22 cellular contexts compared by ENCODE assay signal in genomic region chr20:58545565-58546195, GRCh38. TPM values are rescaled to one million over a fixed set of nuclear protein-coding genes. Genes with fewer than 3 reads are reported as not detected.
DNase-seq lines count a peak whose midpoint lies in the region; FAIRE-seq and TF ChIP-seq lines count a peak whose summit lies in the region.
"Had no signal": no experiment of that assay in that cellular context is flagged by ENCODE, and none has a peak within 500 bp of the region (broad histone marks: within the 10 kb centered on the region; RNA-seq: fewer than 3 reads in every experiment).

No MANE protein-coding gene starts in this region.

- H2AFZ ChIP-seq in endothelial cell of umbilical vein (ENCODE audit: low read depth, low read length) = peak overlapping the region; percentile 23

- H3K27me3 Mint-ChIP-seq in MCF 10A (ENCODE audit: insufficient read depth, unreplicated experiment) (no peaks in the 10 kb centered on the region), type B pancreatic cell (peaks cover 33% of the 10 kb centered on the region), endothelial cell (ENCODE audit: unreplicated experiment) (peaks cover 1% of the 10 kb centered on the region)

- H3K4me2 ChIP-seq in endothelial cell of umbilical vein (ENCODE audit: insufficient read depth, low read length) = no peak overlapping the region

- in situ Hi-C loops in transverse colon (cut with MboI; ENCODE audit: low pct_ligation_motif_present in 1 of 4, low pct_unique_long_range_greater_than_20kb in 1 of 4, low sequenced_read_pairs in 3 of 4) = no loop called here

- no peaks in the 10 kb centered on the region for H3K79me2 ChIP-seq in endothelial cell of umbilical vein (ENCODE audit: control insufficient read depth, insufficient read depth, low read length)

- H3K27ac ChIP-seq in breast epithelium (no peak overlapping the region), endothelial cell of umbilical vein (ENCODE audit: insufficient read depth, low read depth, low read length) (no peak overlapping the region), transverse colon (no peak overlapping the region)
- H3K27ac ChIP-seq: SK-N-MC had no signal

- intact Hi-C loops in breast epithelium (cut with DNase I; ENCODE audit: low total_unique reads) (no loop called here), MCF 10A (cut with micrococcal nuclease) (no loop called here), endothelial cell of umbilical vein (cut with micrococcal nuclease) (no loop called here), transverse colon (cut with DNase I; ENCODE audit: low total_unique reads) (no loop called here)

- H3K4me3 ChIP-seq in breast epithelium (no peak overlapping the region), endothelial cell of umbilical vein (replicated peaks in 1 of 3; ENCODE audit: insufficient read depth in 1 of 3, low read depth in 1 of 3, low read length in 3 of 3) (no peak overlapping the region), transverse colon (no peak overlapping the region)
- H3K4me3 ChIP-seq: SK-N-MC had no signal

- H3K27ac Mint-ChIP-seq in MCF 10A (ENCODE audit: low read depth, unreplicated experiment) (no peak overlapping the region), type B pancreatic cell (no peak overlapping the region), endothelial cell (ENCODE audit: unreplicated experiment) (no peak overlapping the region)
- H3K27ac Mint-ChIP-seq: CD4-positive, alpha-beta memory T cell had no signal

- WGBS in transverse colon (ENCODE audit: low coverage in 1 of 2), 2 donors = 88 to 89% methylated on average over 5 to 13 of the region's 13 CpGs

- H3K9ac ChIP-seq in endothelial cell of umbilical vein (replicated peaks; ENCODE audit: extremely low read depth, insufficient read depth, low read length) = no peak overlapping the region

- dilution Hi-C loops in endothelial cell of umbilical vein (cut with MboI; ENCODE audit: extremely low pct_ligation_motif_present, low sequenced_read_pairs) = no loop called here

- POLR2A ChIA-PET in MCF 10A (lab: Yijun Ruan, JAX) = interaction anchor here (0.6 to 0.9 kb wide), 2 partner anchors 12 to 128 kb away, joined by 3 to 4 read pairs; no protein-coding TSS in a partner anchor
- POLR2A ChIA-PET in endothelial cell of umbilical vein (lab: Charles Lee) = no interaction called here
- POLR2A ChIA-PET in HEK293T (lab: Yijun Ruan, JAX) = no interaction called here

- H3K36me3 Mint-ChIP-seq in MCF 10A (ENCODE audit: insufficient read depth, unreplicated experiment) = no peaks in the 10 kb centered on the region
- H3K36me3 Mint-ChIP-seq in type B pancreatic cell = no peaks in the 10 kb centered on the region
- H3K36me3 Mint-ChIP-seq in endothelial cell (ENCODE audit: low read depth, unreplicated experiment) = no peaks in the 10 kb centered on the region
- H3K36me3 Mint-ChIP-seq: CD4-positive, alpha-beta memory T cell had no signal

- CTCF ChIA-PET in MCF 10A (lab: Yijun Ruan, JAX) = no interaction called here
- CTCF ChIA-PET in endothelial cell of umbilical vein (lab: Charles Lee) = no interaction called here
- CTCF ChIA-PET in HEK293T (lab: Yijun Ruan, JAX) = no interaction called here

- TF ChIP-seq EP300 in transverse colon (IDR thresholded peaks at IDR 0.05; ENCODE audit: low read depth) = no peak

- no peaks in the 10 kb centered on the region for H3K9me1 ChIP-seq in endothelial cell of umbilical vein (replicated peaks; ENCODE audit: control insufficient read depth, extremely low read depth, insufficient read depth, low read length)

- BruUV-seq in MCF 10A (replicated peaks; lab: Mats Ljungman, UMichigan) = no TSS peak
- BruUV-seq in endothelial cell of umbilical vein (replicated peaks; lab: Mats Ljungman, UMichigan) = no TSS peak

- H4K20me1 ChIP-seq in endothelial cell of umbilical vein (replicated peaks; ENCODE audit: control insufficient read depth, extremely low read depth, insufficient read depth, low read length) = no peaks in the 10 kb centered on the region

- H3K9me3 Mint-ChIP-seq in MCF 10A (ENCODE audit: unreplicated experiment) = no peaks in the 10 kb centered on the region
- no peaks in the 10 kb centered on the region for H3K9me3 Mint-ChIP-seq in type B pancreatic cell
- H3K9me3 Mint-ChIP-seq in endothelial cell (ENCODE audit: unreplicated experiment) = no peaks in the 10 kb centered on the region
- H3K9me3 Mint-ChIP-seq: CD4-positive, alpha-beta memory T cell had no signal

- H3K4me3 Mint-ChIP-seq in MCF 10A (ENCODE audit: unreplicated experiment) (no peak overlapping the region), type B pancreatic cell (no peak overlapping the region), endothelial cell (ENCODE audit: unreplicated experiment) (no peak overlapping the region)
- H3K4me3 Mint-ChIP-seq: CD4-positive, alpha-beta memory T cell had no signal

- H3K4me1 Mint-ChIP-seq in MCF 10A (ENCODE audit: insufficient read depth, unreplicated experiment) = peaks cover 6% of the 10 kb centered on the region
- H3K4me1 Mint-ChIP-seq in type B pancreatic cell (ENCODE audit: unreplicated experiment) = peaks cover 56% of the 10 kb centered on the region
- H3K4me1 Mint-ChIP-seq in endothelial cell (ENCODE audit: unreplicated experiment) = no peaks in the 10 kb centered on the region
- H3K4me1 Mint-ChIP-seq: CD4-positive, alpha-beta memory T cell had no signal

- TF ChIP-seq CTCF in breast epithelium (IDR thresholded peaks at IDR 0.05) (no peak), MCF 10A (IDR thresholded peaks at IDR 0.05; ENCODE audit: unreplicated experiment) (no peak), endothelial cell of umbilical vein (IDR thresholded peaks at IDR 0.05; ENCODE audit: extremely low read depth in 1 of 2, insufficient read depth in 1 of 2, low read depth in 1 of 2, low read length in 2 of 2) (no peak), type B pancreatic cell (conservative IDR thresholded peaks at IDR 0.05) (no peak), endothelial cell (IDR thresholded peaks at IDR 0.05; ENCODE audit: unreplicated experiment) (no peak), transverse colon (IDR thresholded peaks at IDR 0.05) (no peak)

- H3K36me3 ChIP-seq in breast epithelium = no peaks in the 10 kb centered on the region
- no peaks in the 10 kb centered on the region for H3K36me3 ChIP-seq in endothelial cell of umbilical vein (ENCODE audit: control insufficient read depth in 2 of 2, extremely low read depth in 1 of 2, insufficient read depth in 2 of 2, low read length in 2 of 2)
- H3K36me3 ChIP-seq in transverse colon = no peaks in the 10 kb centered on the region

- H3K4me1 ChIP-seq in breast epithelium (no peaks in the 10 kb centered on the region), endothelial cell of umbilical vein (ENCODE audit: control insufficient read depth, extremely low read depth, insufficient read depth, low read length) (peaks cover 29% of the 10 kb centered on the region), transverse colon (no peaks in the 10 kb centered on the region)

- DNase-seq in breast epithelium (ENCODE audit: low spot score in 2 of 2) (peak; percentile 8 to 15), MCF 10A (ENCODE audit: unreplicated experiment) (no peak), RPMI7951 (ENCODE audit: low read depth) (peak; percentile 93), endothelial cell of umbilical vein (ENCODE audit: low read depth, low spot score) (no peak), type B pancreatic cell (ENCODE audit: extremely low spot score, unreplicated experiment) (peak; percentile 34), endothelial cell (ENCODE audit: low spot score) (no peak), transverse colon (no peak), HEK293T (ENCODE audit: extremely low spot score) (no peak)
- DNase-seq: 8988T; Calu3; CD4-positive, alpha-beta memory T cell; DMS79; MV-4-11; NCI-H1436; NCI-H2029; NCI-H2171 treated with DMSO at 0.1 percent for 48 hours; NCI-H748 treated with DMSO at 0.1 percent for 48 hours; PC-3 had no signal

- no peak for TF ChIP-seq POLR2A in breast epithelium (IDR thresholded peaks at IDR 0.05)
- TF ChIP-seq POLR2A in endothelial cell of umbilical vein (IDR thresholded peaks at IDR 0.05; ENCODE audit: low read depth, low read length) = no peak
- TF ChIP-seq POLR2A in transverse colon (IDR thresholded peaks at IDR 0.05) = no peak

- H3K27me3 ChIP-seq in breast epithelium = no peaks in the 10 kb centered on the region
- no peaks in the 10 kb centered on the region for H3K27me3 ChIP-seq in endothelial cell of umbilical vein (ENCODE audit: control insufficient read depth in 2 of 2, insufficient read depth in 2 of 2, low read length in 2 of 2)
- peaks cover 7% of the 10 kb centered on the region for H3K27me3 ChIP-seq in transverse colon

- H3K9me3 ChIP-seq in breast epithelium (no peaks in the 10 kb centered on the region), endothelial cell of umbilical vein (replicated peaks; ENCODE audit: control insufficient read depth, insufficient read depth, low read length) (no peaks in the 10 kb centered on the region), transverse colon (no peaks in the 10 kb centered on the region)

- no peak for FAIRE-seq in endothelial cell of umbilical vein (lab: Jason Lieb, UNC)
- FAIRE-seq: G401.6, H1 had no signal

TF ChIP-seq in endothelial cell of umbilical vein, 7 proteins besides CTCF, POLR2A, EP300 and RAD21:
- TF ChIP-seq FOS (IDR thresholded peaks at IDR 0.05; ENCODE audit: borderline replicate concordance, insufficient read depth, low read length) = no peak
- TF ChIP-seq MYC (IDR thresholded peaks at IDR 0.05; ENCODE audit: low read depth, low read length) = no peak

TF ChIP-seq in HEK293T, 16 proteins besides CTCF, POLR2A, EP300 and RAD21 (continues in another document):
- TF ChIP-seq FOXK2 (IDR thresholded peaks at IDR 0.05) (no peak), TARDBP (IDR thresholded peaks at IDR 0.05) (no peak), FOXA1 (IDR thresholded peaks at IDR 0.05) (no peak), HDGF (IDR thresholded peaks at IDR 0.05; ENCODE audit: borderline replicate concordance) (no peak), SUZ12 (IDR thresholded peaks at IDR 0.05) (no peak)

RNA-seq across cellular contexts. Expression of gene APCDD1L, which starts 30.5 kb away (rescaled TPM):
- 1 to 10 TPM in 1 of 3 donors, under 1 TPM in 1, not detected in 1; 0.73 to 2.0 TPM for total RNA-seq in breast epithelium
- 0.12 and 0.86 TPM in 2 replicates for total RNA-seq in MCF 10A (2022)
- 122 and 149 TPM in 2 replicates for total RNA-seq in RPMI7951 (2014; rRNA removed; shearing (Covaris generic))
- 0.88 and 1.4 TPM in 2 replicates for total RNA-seq in endothelial cell of umbilical vein
- polyA plus RNA-seq in endothelial cell of umbilical vein = 0.13 and 0.17 TPM in 2 replicates
- polyA plus RNA-seq in endothelial cell of umbilical vein (2011; cell fraction: cytosol; rRNA removed) = 0.11 and 0.17 TPM in 2 replicates
- polyA plus RNA-seq in endothelial cell of umbilical vein (2011; cell fraction: nucleus; rRNA removed) = 0.25 TPM in 1 of 2 replicates, not detected in the other
- 0.27 and 0.41 TPM in 2 replicates for polyA plus RNA-seq in endothelial cell of umbilical vein (2012)
- 0.08 and 0.10 TPM in 2 replicates for polyA minus RNA-seq in endothelial cell of umbilical vein
- not detected for polyA minus RNA-seq in endothelial cell of umbilical vein (2011; cell fraction: cytosol; rRNA and poly(A)+ RNA removed)
- not detected in 2 replicates for polyA minus RNA-seq in endothelial cell of umbilical vein (2011; cell fraction: nucleus; rRNA and poly(A)+ RNA removed)
- total RNA-seq in type B pancreatic cell (ENCODE audit: low replicate concordance) = 0.26 and 0.53 TPM in 2 replicates
- not detected for total RNA-seq in endothelial cell (ENCODE audit: unreplicated experiment)
- under 1 TPM in 1 of 4 donors, not detected in 3; 0.16 TPM for total RNA-seq in transverse colon
- total RNA-seq: Calu3; CD4-positive, alpha-beta memory T cell; NCI-H460 had no signal

Comparison
In these comparisons a context has a peak if more than half of its experiments do, and no peak if none do; other contexts are left out.
1. DNase-seq: peak in breast epithelium (2 of 2), RPMI7951 (single experiment) and type B pancreatic cell (single experiment); none in MCF 10A (single experiment), endothelial cell of umbilical vein (single experiment), endothelial cell (single experiment), transverse colon (single experiment) and HEK293T (single experiment).
2. RNA of gene APCDD1L, which starts 30.5 kb away (total RNA-seq): 122 to 149 TPM in RPMI7951; 0.88 to 1.4 TPM in endothelial cell of umbilical vein, 0.12 to 0.86 TPM in MCF 10A, 0.73 to 2.0 TPM in breast epithelium, 0.26 to 0.53 TPM in type B pancreatic cell, not detected in endothelial cell (single experiment) and 0.16 TPM in transverse colon; every median in the first group is over 10 times any median in the second.